10 cellular contexts compared by ENCODE assay signal in genomic region chr10:79146611-79147130, GRCh38.
DNase-seq lines count a peak whose midpoint lies in the region; ATAC-seq, FAIRE-seq and TF ChIP-seq lines count a peak whose summit lies in the region.
"Had no signal": no experiment of that assay in that cellular context is flagged by ENCODE, and none has a peak within 500 bp of the region (broad histone marks: within the 10 kb centered on the region; RNA-seq: fewer than 3 reads in every experiment).

No MANE protein-coding gene starts in this region.

- H3K9ac ChIP-seq in subcutaneous abdominal adipose tissue (ENCODE audit: low read length in 5 of 5), result peak overlapping the region; percentile 51 to 81 (median 69)

- no peak for TF ChIP-seq POLR2A in GM18505 (IDR thresholded peaks at IDR 0.05; ENCODE audit: borderline replicate concordance, extremely low read depth, insufficient read depth, insufficient read length)

- FAIRE-seq in urothelium cell line (lab: Jason Lieb, UNC), result no peak

- peak; percentile 81 for DNase-seq in lower lobe of right lung
- DNase-seq in urothelium cell line (ENCODE audit: low spot score), result no peak
- DNase-seq: activated CD8-positive, alpha-beta memory T cell treated with anti-CD3 and anti-CD28 coated beads, Interleukin-2, amount 50 U/mL, for 48 hours; naive B cell; NCI-H1417 treated with DMSO at 0.1 percent for 48 hours had no signal

- H3K4me3 Mint-ChIP-seq in brain, result no peak overlapping the region

- H3K36me3 Mint-ChIP-seq in brain, result peaks cover 6% of the 10 kb centered on the region

- TF ChIP-seq CTCF in brain (conservative IDR thresholded peaks at IDR 0.05) (no peak), lower lobe of right lung (IDR thresholded peaks at IDR 0.05) (peak; percentile 21)

- H3K36me3 ChIP-seq in KOPT-K1 (ENCODE audit: insufficient read depth, low read length) (peaks cover 38% of the 10 kb centered on the region; the same call in 1 of the 2 replicates), lower lobe of right lung (peaks cover 22% of the 10 kb centered on the region), subcutaneous abdominal adipose tissue (ENCODE audit: control insufficient read depth in 5 of 5, insufficient read depth in 5 of 5, low read length in 5 of 5) (peaks cover 0 to 28% (median 17%) of the 10 kb centered on the region in 5 donors)

- peak overlapping the region in 3 of 5 experiments; percentile 62 to 84 (median 71) for H3K27ac Mint-ChIP-seq in brain

- no peaks in the 10 kb centered on the region for H3K27me3 Mint-ChIP-seq in brain

- ATAC-seq in lower lobe of right lung (peak; percentile 57 to 71), GM18505 (IDR thresholded peaks at IDR 0.05; ENCODE audit: unreplicated experiment) (no peak), HG03457 (IDR thresholded peaks at IDR 0.05; ENCODE audit: unreplicated experiment) (no peak)

- H3K27me3 ChIP-seq in lower lobe of right lung (ENCODE audit: low read depth), result no peaks in the 10 kb centered on the region
- no peaks in the 10 kb centered on the region for H3K27me3 ChIP-seq in subcutaneous abdominal adipose tissue (ENCODE audit: control insufficient read depth in 5 of 5, insufficient read depth in 4 of 5, low read length in 5 of 5)

- no peaks in the 10 kb centered on the region for H3K9me3 Mint-ChIP-seq in brain
- H3K9me3 Mint-ChIP-seq: naive B cell had no signal

- no peak overlapping the region for H3K4me3 ChIP-seq in lower lobe of right lung
- H3K4me3 ChIP-seq in subcutaneous abdominal adipose tissue (ENCODE audit: low read depth in 1 of 5, low read length in 5 of 5), result peak overlapping the region in 1 of 5 donors; percentile 0

- no peaks in the 10 kb centered on the region for H3K9me3 ChIP-seq in KOPT-K1 (ENCODE audit: insufficient read depth, low read length, poor library complexity, severe bottlenecking)
- H3K9me3 ChIP-seq in lower lobe of right lung, result no peaks in the 10 kb centered on the region
- H3K9me3 ChIP-seq in subcutaneous abdominal adipose tissue (ENCODE audit: control insufficient read depth in 5 of 5, low read length in 5 of 5), result no peaks in the 10 kb centered on the region

- intact Hi-C loops in lower lobe of right lung (cut with DNase I), result no loop called here

- H3K4me1 ChIP-seq in lower lobe of right lung (peaks cover 98% of the 10 kb centered on the region), subcutaneous abdominal adipose tissue (ENCODE audit: control insufficient read depth in 5 of 5, insufficient read depth in 5 of 5, low read length in 5 of 5) (peaks cover 42 to 100% (median 100%) of the 10 kb centered on the region in 5 donors)

- H3K27ac ChIP-seq in KOPT-K1 (ENCODE audit: low read depth, low read length, poor library complexity, severe bottlenecking) (peak overlapping the region; percentile 100), lower lobe of right lung (peak overlapping the region; percentile 94), subcutaneous abdominal adipose tissue (ENCODE audit: low read depth, low read length) (peak overlapping the region; percentile 99)

- peaks cover 94% of the 10 kb centered on the region for H3K4me1 Mint-ChIP-seq in brain

Comparison
In these comparisons a context has a peak if more than half of its experiments do, and no peak if none do; other contexts are left out.
1. ATAC-seq: peak in lower lobe of right lung (2 of 2); none in GM18505 (single experiment) and HG03457 (single experiment).
2. Peak in every context shown above with its lines, with median percentiles within 50 percentile points of each other: H3K27ac ChIP-seq.